42 cellular contexts compared by ENCODE assay signal in genomic region chr11:123839131-123839530, GRCh38. TPM values are rescaled to one million over a fixed set of nuclear protein-coding genes. Genes with fewer than 3 reads are reported as not detected.
"Had no signal": no experiment of that assay in that cellular context is flagged by ENCODE, and none has a peak within 500 bp of the region (broad histone marks: within the 10 kb centered on the region; RNA-seq: fewer than 3 reads in every experiment).

No MANE protein-coding gene starts in this region.

- H3K27me3 ChIP-seq: adrenal gland, body of pancreas, esophagus squamous epithelium, hepatocyte had no signal

- H3K36me3 ChIP-seq: adrenal gland, esophagus squamous epithelium, gastroesophageal sphincter, heart right ventricle had no signal

- H3K36me3 Mint-ChIP-seq: activated CD4-positive, alpha-beta memory T cell treated with anti-CD3 and anti-CD28 coated beads for 36 hours; activated CD8-positive, alpha-beta memory T cell treated with anti-CD3 and anti-CD28 coated beads, Interleukin-2, amount 10 ng/mL, durations not matched to agents 7 days and 5 days; activated naive CD4-positive, alpha-beta T cell treated with anti-CD3 and anti-CD28 coated beads, Interleukin-2, amount 50 U/mL, for 24 hours; activated naive CD8-positive, alpha-beta T cell treated with anti-CD3 and anti-CD28 coated beads for 36 hours had no signal

- H3K79me2 ChIP-seq: hepatocyte had no signal

- H3K9me3 ChIP-seq: adrenal gland, body of pancreas, esophagus squamous epithelium, gastroesophageal sphincter, heart right ventricle had no signal

- H3K4me3 Mint-ChIP-seq: activated CD4-positive, alpha-beta memory T cell treated with anti-CD3 and anti-CD28 coated beads for 36 hours; activated CD4-positive, alpha-beta T cell treated with anti-CD3 and anti-CD28 coated beads for 36 hours; activated CD4-positive, alpha-beta T cell treated with anti-CD3 and anti-CD28 coated beads, Interleukin-2, amount 10 ng/mL, durations not matched to agents 24 days and 14 days; activated CD8-positive, alpha-beta memory T cell treated with anti-CD3 and anti-CD28 coated beads, Interleukin-2, amount 10 ng/mL, durations not matched to agents 7 days and 5 days; activated CD8-positive, alpha-beta T cell treated with anti-CD3 and anti-CD28 coated beads, Interleukin-2, amount 10 ng/mL, durations not matched to agents 7 days and 5 days; activated naive CD4-positive, alpha-beta T cell treated with anti-CD3 and anti-CD28 coated beads for 36 hours; activated naive CD4-positive, alpha-beta T cell treated with anti-CD3 and anti-CD28 coated beads, Interleukin-2, amount 50 U/mL, for 24 hours; activated naive CD8-positive, alpha-beta T cell treated with anti-CD3 and anti-CD28 coated beads for 36 hours; activated naive CD8-positive, alpha-beta T cell treated with anti-CD3 and anti-CD28 coated beads, Interleukin-2, amount 50 U/mL, for 24 hours; activated T-helper 1 cell treated with anti-CD3 and anti-CD28 coated beads, Interleukin-12 subunit alpha, Interleukin-12 subunit beta, Interleukin-2, Interleukin-4 antibody, amounts not matched to agents 30 ng/mL and 10 ng/mL and 1 ng/mL, durations not matched to agents 14 hours and 24 hours and 36 hours; effector memory CD8-positive, alpha-beta T cell; T-helper 2 cell treated with Interferon-gamma antibody and Interleukin-4, amounts not matched to agents 5 μg/mL and 100 μg/mL, for 36 hours had no signal

- H2AFZ ChIP-seq: hepatocyte had no signal

- H3K27ac ChIP-seq: adrenal gland, body of pancreas, epithelial cell of prostate, esophagus squamous epithelium, gastroesophageal sphincter, heart right ventricle, hepatocyte had no signal

- H3K4me3 ChIP-seq: adrenal gland, body of pancreas, esophagus squamous epithelium, gastroesophageal sphincter, heart right ventricle, hepatocyte had no signal

- H3K27me3 Mint-ChIP-seq: effector memory CD8-positive, alpha-beta T cell had no signal

- H3K9me3 Mint-ChIP-seq: activated CD4-positive, alpha-beta memory T cell treated with anti-CD3 and anti-CD28 coated beads for 36 hours; activated naive CD4-positive, alpha-beta T cell treated with anti-CD3 and anti-CD28 coated beads for 36 hours; activated naive CD4-positive, alpha-beta T cell treated with anti-CD3 and anti-CD28 coated beads, Interleukin-2, amount 50 U/mL, for 24 hours; activated naive CD8-positive, alpha-beta T cell treated with anti-CD3 and anti-CD28 coated beads, Interleukin-2, amount 50 U/mL, for 24 hours; activated T-helper 1 cell treated with anti-CD3 and anti-CD28 coated beads, Interleukin-12 subunit alpha, Interleukin-12 subunit beta, Interleukin-2, Interleukin-4 antibody, amounts not matched to agents 30 ng/mL and 10 ng/mL and 1 ng/mL, durations not matched to agents 14 hours and 24 hours and 36 hours; activated T-helper 2 cell treated with anti-CD3 and anti-CD28 coated beads, Interferon-gamma antibody, Interleukin-2, Interleukin-4, amounts not matched to agents 10 μg/mL and 5 μg/mL and 100 μg/mL, durations not matched to agents 14 hours and 24 hours and 36 hours; effector memory CD8-positive, alpha-beta T cell; T-helper 2 cell treated with Interferon-gamma antibody and Interleukin-4, amounts not matched to agents 5 μg/mL and 100 μg/mL, for 36 hours had no signal

- H3K4me2 ChIP-seq: hepatocyte had no signal

- DNase-seq: activated CD4-positive, alpha-beta memory T cell treated with anti-CD3 and anti-CD28 coated beads for 36 hours; activated CD4-positive, alpha-beta T cell treated with anti-CD3 and anti-CD28 coated beads for 36 hours; activated CD4-positive, alpha-beta T cell treated with anti-CD3 and anti-CD28 coated beads, Interleukin-2, amount 10 ng/mL, durations not matched to agents 24 days and 14 days; activated CD4-positive, CD25-positive, alpha-beta regulatory T cell; activated CD4-positive, CD25-positive, alpha-beta regulatory T cell treated with anti-CD3 and anti-CD28 coated beads, Interleukin-2, amount 50 U/mL, for 72 hours; activated CD8-positive, alpha-beta memory T cell treated with anti-CD3 and anti-CD28 coated beads, Interleukin-2, amount 10 ng/mL, durations not matched to agents 7 days and 5 days; activated CD8-positive, alpha-beta memory T cell treated with anti-CD3 and anti-CD28 coated beads, Interleukin-2, amount 50 U/mL, for 4 hours; activated CD8-positive, alpha-beta T cell treated with anti-CD3 and anti-CD28 coated beads, Interleukin-2, amount 10 ng/mL, durations not matched to agents 7 days and 5 days; activated effector memory CD4-positive, alpha-beta T cell treated with anti-CD3 and anti-CD28 coated beads, Interleukin-2, amount 50 U/mL, for 16 hours; activated naive CD4-positive, alpha-beta T cell treated with anti-CD3 and anti-CD28 coated beads for 36 hours; activated naive CD8-positive, alpha-beta T cell treated with anti-CD3 and anti-CD28 coated beads for 36 hours; activated naive CD8-positive, alpha-beta T cell treated with anti-CD3 and anti-CD28 coated beads, Interleukin-2, amount 50 U/mL, for 24 hours; activated T-cell treated with anti-CD3 and anti-CD28 coated beads, Interleukin-2, amount 50 U/mL, for 1 hour; activated T-cell treated with anti-CD3 and anti-CD28 coated beads, Interleukin-2, amount 50 U/mL, for 48 hours; adrenal gland; amygdala; aorta; body of pancreas; caudate nucleus; cortex of kidney; dermis blood vessel endothelial cell; effector CD4-positive, alpha-beta T cell; effector memory CD8-positive, alpha-beta T cell; esophagus squamous epithelium; foreskin melanocyte; heart right ventricle; T1000 had no signal

- ATAC-seq: activated CD4-positive, alpha-beta T cell treated with anti-CD3 and anti-CD28 coated beads for 36 hours; activated CD8-positive, alpha-beta memory T cell treated with anti-CD3 and anti-CD28 coated beads, Interleukin-2, amount 10 ng/mL, durations not matched to agents 7 days and 5 days; activated CD8-positive, alpha-beta T cell treated with anti-CD3 and anti-CD28 coated beads, Interleukin-2, amount 10 ng/mL, durations not matched to agents 7 days and 5 days; activated naive CD8-positive, alpha-beta T cell treated with anti-CD3 and anti-CD28 coated beads, Interleukin-2, amount 50 U/mL, for 24 hours; body of pancreas; effector memory CD8-positive, alpha-beta T cell; gastroesophageal sphincter; heart right ventricle had no signal

- H3K4me1 ChIP-seq: adrenal gland, esophagus squamous epithelium, gastroesophageal sphincter, heart right ventricle had no signal

- H3K27ac Mint-ChIP-seq: activated CD4-positive, alpha-beta memory T cell treated with anti-CD3 and anti-CD28 coated beads for 36 hours; activated CD4-positive, alpha-beta T cell treated with anti-CD3 and anti-CD28 coated beads for 36 hours; activated CD4-positive, alpha-beta T cell treated with anti-CD3 and anti-CD28 coated beads, Interleukin-2, amount 10 ng/mL, durations not matched to agents 24 days and 14 days; activated CD8-positive, alpha-beta memory T cell treated with anti-CD3 and anti-CD28 coated beads, Interleukin-2, amount 10 ng/mL, durations not matched to agents 7 days and 5 days; activated CD8-positive, alpha-beta T cell treated with anti-CD3 and anti-CD28 coated beads, Interleukin-2, amount 10 ng/mL, durations not matched to agents 7 days and 5 days; activated naive CD4-positive, alpha-beta T cell treated with anti-CD3 and anti-CD28 coated beads for 36 hours; activated naive CD4-positive, alpha-beta T cell treated with anti-CD3 and anti-CD28 coated beads, Interleukin-2, amount 50 U/mL, for 24 hours; activated naive CD8-positive, alpha-beta T cell treated with anti-CD3 and anti-CD28 coated beads for 36 hours; activated naive CD8-positive, alpha-beta T cell treated with anti-CD3 and anti-CD28 coated beads, Interleukin-2, amount 50 U/mL, for 24 hours; activated T-helper 1 cell treated with anti-CD3 and anti-CD28 coated beads, Interleukin-12 subunit alpha, Interleukin-12 subunit beta, Interleukin-2, Interleukin-4 antibody, amounts not matched to agents 30 ng/mL and 10 ng/mL and 1 ng/mL, durations not matched to agents 14 hours and 24 hours and 36 hours; activated T-helper 2 cell treated with anti-CD3 and anti-CD28 coated beads, Interferon-gamma antibody, Interleukin-2, Interleukin-4, amounts not matched to agents 10 μg/mL and 5 μg/mL and 100 μg/mL, durations not matched to agents 14 hours and 24 hours and 36 hours; effector memory CD8-positive, alpha-beta T cell; T-helper 2 cell treated with Interferon-gamma antibody and Interleukin-4, amounts not matched to agents 5 μg/mL and 100 μg/mL, for 36 hours had no signal

- H3K4me1 Mint-ChIP-seq: activated CD4-positive, alpha-beta T cell treated with anti-CD3 and anti-CD28 coated beads for 36 hours; activated naive CD4-positive, alpha-beta T cell treated with anti-CD3 and anti-CD28 coated beads, Interleukin-2, amount 50 U/mL, for 24 hours; activated naive CD8-positive, alpha-beta T cell treated with anti-CD3 and anti-CD28 coated beads for 36 hours; activated naive CD8-positive, alpha-beta T cell treated with anti-CD3 and anti-CD28 coated beads, Interleukin-2, amount 50 U/mL, for 24 hours had no signal

- FAIRE-seq: colon, endothelial cell of umbilical vein had no signal

RNA-seq across cellular contexts. Expression of gene OR6M1, which starts 33.0 kb away (rescaled TPM):
- total RNA-seq: activated CD4-positive, alpha-beta memory T cell treated with anti-CD3 and anti-CD28 coated beads for 36 hours; activated CD4-positive, alpha-beta T cell treated with anti-CD3 and anti-CD28 coated beads for 36 hours; activated CD4-positive, alpha-beta T cell treated with anti-CD3 and anti-CD28 coated beads, Interleukin-2, amount 10 ng/mL, durations not matched to agents 24 days and 14 days; activated CD8-positive, alpha-beta memory T cell treated with anti-CD3 and anti-CD28 coated beads for 36 hours; activated CD8-positive, alpha-beta memory T cell treated with anti-CD3 and anti-CD28 coated beads, Interleukin-2, amount 10 ng/mL, durations not matched to agents 7 days and 5 days; activated CD8-positive, alpha-beta T cell treated with anti-CD3 and anti-CD28 coated beads, Interleukin-2, amount 10 ng/mL, durations not matched to agents 7 days and 5 days; activated naive CD4-positive, alpha-beta T cell treated with anti-CD3 and anti-CD28 coated beads for 36 hours; activated naive CD8-positive, alpha-beta T cell treated with anti-CD3 and anti-CD28 coated beads for 36 hours; activated T-helper 1 cell treated with anti-CD3 and anti-CD28 coated beads, Interleukin-12 subunit alpha, Interleukin-12 subunit beta, Interleukin-2, Interleukin-4 antibody, amounts not matched to agents 30 ng/mL and 10 ng/mL and 1 ng/mL, durations not matched to agents 14 hours and 24 hours and 36 hours; activated T-helper 2 cell treated with anti-CD3 and anti-CD28 coated beads, Interferon-gamma antibody, Interleukin-2, Interleukin-4, amounts not matched to agents 10 μg/mL and 5 μg/mL and 100 μg/mL, durations not matched to agents 14 hours and 24 hours and 36 hours; adrenal gland; aorta; body of pancreas; chondrocyte; dermis blood vessel endothelial cell; endothelial cell of umbilical vein; esophagus squamous epithelium; fibroblast of lung; fibroblast of villous mesenchyme; gastroesophageal sphincter; glomerular endothelial cell; heart right ventricle; hepatocyte had no signal
- polyA plus RNA-seq: adrenal gland, aorta, endothelial cell of umbilical vein, esophagus, fibroblast of lung, heart right ventricle, hepatocyte had no signal

RNA-seq across cellular contexts. Expression of gene TMEM225, which starts 46.3 kb away (rescaled TPM):
- total RNA-seq: activated CD4-positive, alpha-beta memory T cell treated with anti-CD3 and anti-CD28 coated beads for 36 hours; activated CD4-positive, alpha-beta T cell treated with anti-CD3 and anti-CD28 coated beads for 36 hours; activated CD4-positive, alpha-beta T cell treated with anti-CD3 and anti-CD28 coated beads, Interleukin-2, amount 10 ng/mL, durations not matched to agents 24 days and 14 days; activated CD8-positive, alpha-beta memory T cell treated with anti-CD3 and anti-CD28 coated beads for 36 hours; activated CD8-positive, alpha-beta memory T cell treated with anti-CD3 and anti-CD28 coated beads, Interleukin-2, amount 10 ng/mL, durations not matched to agents 7 days and 5 days; activated CD8-positive, alpha-beta T cell treated with anti-CD3 and anti-CD28 coated beads, Interleukin-2, amount 10 ng/mL, durations not matched to agents 7 days and 5 days; activated naive CD4-positive, alpha-beta T cell treated with anti-CD3 and anti-CD28 coated beads for 36 hours; activated naive CD8-positive, alpha-beta T cell treated with anti-CD3 and anti-CD28 coated beads for 36 hours; activated T-helper 1 cell treated with anti-CD3 and anti-CD28 coated beads, Interleukin-12 subunit alpha, Interleukin-12 subunit beta, Interleukin-2, Interleukin-4 antibody, amounts not matched to agents 30 ng/mL and 10 ng/mL and 1 ng/mL, durations not matched to agents 14 hours and 24 hours and 36 hours; activated T-helper 2 cell treated with anti-CD3 and anti-CD28 coated beads, Interferon-gamma antibody, Interleukin-2, Interleukin-4, amounts not matched to agents 10 μg/mL and 5 μg/mL and 100 μg/mL, durations not matched to agents 14 hours and 24 hours and 36 hours; adrenal gland; aorta; body of pancreas; chondrocyte; dermis blood vessel endothelial cell; endothelial cell of umbilical vein; esophagus squamous epithelium; fibroblast of lung; fibroblast of villous mesenchyme; gastroesophageal sphincter; glomerular endothelial cell; heart right ventricle; hepatocyte had no signal
- polyA plus RNA-seq: adrenal gland, aorta, endothelial cell of umbilical vein, esophagus, fibroblast of lung, heart right ventricle had no signal
